ENCODE assay signal across 32 cellular contexts in the genomic region with DNA sequence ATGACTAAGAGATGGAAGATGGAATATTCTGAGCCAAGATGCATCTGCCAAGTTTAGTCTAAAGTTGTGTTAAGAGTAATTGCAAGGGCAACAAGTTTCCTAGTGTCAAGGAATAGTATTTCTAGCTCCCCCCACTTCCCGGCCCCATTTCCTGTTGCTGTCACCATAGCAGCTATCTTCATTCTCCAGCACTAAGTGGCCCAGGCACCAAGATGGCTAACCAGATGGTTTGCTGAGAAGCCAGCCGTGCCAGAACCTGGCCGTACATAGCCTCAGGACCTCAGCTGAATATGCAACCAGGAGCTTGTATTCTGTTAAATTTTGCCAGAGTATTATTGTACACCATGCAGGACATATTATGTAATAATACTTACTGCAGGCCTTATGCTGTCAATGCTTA.
DNase-seq lines count a peak whose midpoint lies in the region; ATAC-seq and TF ChIP-seq lines count a peak whose summit lies in the region.
"Had no signal": no experiment of that assay in that cellular context is flagged by ENCODE, and none has a peak within 500 bp of the region (broad histone marks: within the 10 kb centered on the region; RNA-seq: fewer than 3 reads in every experiment).

No MANE protein-coding gene starts in this region.

- TF ChIP-seq CTCF in heart left ventricle (IDR thresholded peaks at IDR 0.05) = no peak
- TF ChIP-seq CTCF in choroid plexus epithelial cell (conservative IDR thresholded peaks at IDR 0.05; ENCODE audit: low read depth, low read length) = no peak

- no peak overlapping the region for H2AK5ac ChIP-seq in mesenchymal stem cell (ENCODE audit: low read length, severe bottlenecking)

- no peak overlapping the region for H3K4me3 Mint-ChIP-seq in stimulated activated memory B cell treated with anti-CD40 and anti-IgM and Interleukin-4, amounts not matched to agents 10 μg/mL and 1 μg/mL and 100 μg/mL, for 72 hours
- H3K4me3 Mint-ChIP-seq: activated CD4-positive, alpha-beta memory T cell treated with anti-CD3 and anti-CD28 coated beads, Interleukin-2, amount 10 ng/mL, durations not matched to agents 7 days and 5 days; activated naive CD4-positive, alpha-beta T cell treated with anti-CD3 and anti-CD28 coated beads, Interleukin-2, amount 50 U/mL, for 24 hours; brain; memory B cell; neural progenitor cell; T-helper 1 cell treated with Interleukin-12 subunit alpha and Interleukin-12 subunit beta and Interleukin-4 antibody, amounts not matched to agents 30 μg/mL and 1 μg/mL, for 36 hours had no signal

- H3K27me3 ChIP-seq in heart left ventricle = no peaks in the 10 kb centered on the region
- H3K27me3 ChIP-seq in mesenchymal stem cell (ENCODE audit: control insufficient read depth in 1 of 2, insufficient read depth in 1 of 2, low read length in 2 of 2) = peaks cover 0 to 3% of the 10 kb centered on the region in 2 experiments
- H3K27me3 ChIP-seq: gastroesophageal sphincter, neural progenitor cell had no signal

- no peak overlapping the region for H3K18ac ChIP-seq in mesenchymal stem cell (ENCODE audit: low read depth in 1 of 2, low read length in 2 of 2)

- H3K4me3 ChIP-seq in heart left ventricle (no peak overlapping the region), choroid plexus epithelial cell (ENCODE audit: low read depth, low read length) (no peak overlapping the region), mesenchymal stem cell (ENCODE audit: insufficient read depth in 1 of 2, low read depth in 1 of 2, low read length in 2 of 2) (no peak overlapping the region)
- no peak overlapping the region for H3K4me3 ChIP-seq in Jurkat, Clone E6-1 (ENCODE audit: low read length)
- H3K4me3 ChIP-seq: gastroesophageal sphincter, GM23248, neural progenitor cell had no signal

- 31 to 41% (median 35%) methylated on average over 3 of the region's 3 CpGs for WGBS in heart left ventricle, 4 donors
- 73% methylated on average over 3 of the region's 3 CpGs for WGBS in mesenchymal stem cell

- H2BK15ac ChIP-seq in mesenchymal stem cell (ENCODE audit: low read depth, poor library complexity, severe bottlenecking) = no peak overlapping the region

- no peak overlapping the region for H2BK5ac ChIP-seq in mesenchymal stem cell (ENCODE audit: low read depth, low read length, poor library complexity, severe bottlenecking)

- no peaks in the 10 kb centered on the region for H3K36me3 Mint-ChIP-seq in stimulated activated memory B cell treated with anti-CD40 and anti-IgM and Interleukin-4, amounts not matched to agents 10 μg/mL and 1 μg/mL and 100 μg/mL, for 72 hours
- H3K36me3 Mint-ChIP-seq: activated naive CD4-positive, alpha-beta T cell treated with anti-CD3 and anti-CD28 coated beads, Interleukin-2, amount 50 U/mL, for 24 hours; memory B cell; neural progenitor cell had no signal

- H2BK12ac ChIP-seq in mesenchymal stem cell (ENCODE audit: low read length in 2 of 2) = no peak overlapping the region

- H3K4ac ChIP-seq in mesenchymal stem cell (ENCODE audit: low read depth in 1 of 2, low read length in 2 of 2) = no peak overlapping the region

- H3K4me1 Mint-ChIP-seq in stimulated activated memory B cell treated with anti-CD40 and anti-IgM and Interleukin-4, amounts not matched to agents 10 μg/mL and 1 μg/mL and 100 μg/mL, for 72 hours = peaks cover 23% of the 10 kb centered on the region
- H3K4me1 Mint-ChIP-seq: brain had no signal

- no peaks in the 10 kb centered on the region for H3K79me1 ChIP-seq in mesenchymal stem cell (replicated peaks; ENCODE audit: low read length, poor library complexity, severe bottlenecking)

- no peak overlapping the region for H2AFZ ChIP-seq in mesenchymal stem cell (ENCODE audit: low read depth, low read length)
- H2AFZ ChIP-seq: GM23248, neural progenitor cell, parathyroid adenoma had no signal

- no peak overlapping the region for H3K23ac ChIP-seq in mesenchymal stem cell (ENCODE audit: low read length in 2 of 2)

- H3K4me1 ChIP-seq in heart left ventricle (peaks cover 0 to 41% (median 18%) of the 10 kb centered on the region in 12 donors), mesenchymal stem cell (ENCODE audit: control insufficient read depth, insufficient read depth, low read depth, low read length) (no peaks in the 10 kb centered on the region)
- H3K4me1 ChIP-seq: gastroesophageal sphincter, neural progenitor cell had no signal

- no peak for TF ChIP-seq POLR2A in heart left ventricle (IDR thresholded peaks at IDR 0.05)

- intact Hi-C loops in heart left ventricle (cut with DNase I) = no loop called here
- intact Hi-C loops in Right ventricle myocardium inferior (cut with DNase I) = no loop called here

- H3K4me2 ChIP-seq in mesenchymal stem cell (ENCODE audit: low read length, poor library complexity, severe bottlenecking) = no peak overlapping the region
- H3K4me2 ChIP-seq: neural progenitor cell had no signal

- H4K8ac ChIP-seq in mesenchymal stem cell (ENCODE audit: low read length) = no peak overlapping the region

- no peak overlapping the region for H2BK120ac ChIP-seq in mesenchymal stem cell (ENCODE audit: low read depth, low read length)

- DNase-seq in heart left ventricle = peak in 1 of 5 donors; percentile 37
- no peak for DNase-seq in Right ventricle myocardium inferior (ENCODE audit: missing footprints)
- peak; percentile 7 for DNase-seq in Jurkat, Clone E6-1 (ENCODE audit: low read depth, low spot score)
- DNase-seq in choroid plexus epithelial cell (ENCODE audit: low read depth) = peak; percentile 13
- DNase-seq in mesenchymal stem cell = peak; percentile 10
- no peak for DNase-seq in retina
- DNase-seq in superior temporal gyrus (ENCODE audit: extremely low spot score) = no peak
- DNase-seq: activated CD4-positive, alpha-beta memory T cell treated with anti-CD3 and anti-CD28 coated beads, Interleukin-2, amount 10 ng/mL, durations not matched to agents 7 days and 5 days; activated CD4-positive, alpha-beta T cell treated with anti-CD3 and anti-CD28 coated beads for 1 hour; AML-193; amniotic stem cell; DMS79; GF-D8; GM23248; hypothalamus; IMR-90; NCI-H1105; NCI-H187; NCI-H510A treated with DMSO at 0.1 percent for 48 hours; right cardiac atrium; stimulated activated CD4-positive, alpha-beta T cell treated with anti-CD3 and anti-CD28 coated beads, Interleukin-2, amount 100 ng/mL, for 24 hours had no signal

- no peak overlapping the region for H3K14ac ChIP-seq in mesenchymal stem cell (ENCODE audit: low read length in 2 of 2)

- no peak overlapping the region for H3K9ac ChIP-seq in mesenchymal stem cell (ENCODE audit: low read length)
- H3K9ac ChIP-seq: GM23248, neural progenitor cell, parathyroid adenoma had no signal

- H3K36me3 ChIP-seq in heart left ventricle = no peaks in the 10 kb centered on the region
- no peaks in the 10 kb centered on the region for H3K36me3 ChIP-seq in mesenchymal stem cell (ENCODE audit: control insufficient read depth in 1 of 2, insufficient read depth in 2 of 2, low read depth in 1 of 2, low read length in 2 of 2)
- H3K36me3 ChIP-seq: gastroesophageal sphincter, neural progenitor cell had no signal

- H3K27ac ChIP-seq in heart left ventricle = peak overlapping the region in 7 of 12 donors; percentile 12 to 81 (median 58)
- no peak overlapping the region for H3K27ac ChIP-seq in mesenchymal stem cell (ENCODE audit: low read length, poor library complexity, severe bottlenecking)
- H3K27ac ChIP-seq: gastroesophageal sphincter, GM23248, neural progenitor cell, parathyroid adenoma, RWPE1 had no signal

- H3K27me3 Mint-ChIP-seq in stimulated activated memory B cell treated with anti-CD40 and anti-IgM and Interleukin-4, amounts not matched to agents 10 μg/mL and 1 μg/mL and 100 μg/mL, for 72 hours = no peaks in the 10 kb centered on the region
- H3K27me3 Mint-ChIP-seq: activated naive CD4-positive, alpha-beta T cell treated with anti-CD3 and anti-CD28 coated beads, Interleukin-2, amount 50 U/mL, for 24 hours; brain; memory B cell; stimulated activated naive CD8-positive, alpha-beta T cell treated with anti-CD3 and anti-CD28 coated beads, Interleukin-15, Interleukin-2, amounts not matched to agents 100 ng/mL and 50 ng/mL, for 24 hours had no signal

- no peak overlapping the region for H3K27ac Mint-ChIP-seq in stimulated activated memory B cell treated with anti-CD40 and anti-IgM and Interleukin-4, amounts not matched to agents 10 μg/mL and 1 μg/mL and 100 μg/mL, for 72 hours
- H3K27ac Mint-ChIP-seq: activated CD4-positive, alpha-beta memory T cell treated with anti-CD3 and anti-CD28 coated beads, Interleukin-2, amount 10 ng/mL, durations not matched to agents 7 days and 5 days; activated T-helper 2 cell treated with anti-CD3 and anti-CD28 coated beads, Interferon-gamma antibody, Interleukin-2, Interleukin-4, amounts not matched to agents 10 μg/mL and 5 μg/mL and 100 μg/mL, durations not matched to agents 14 hours and 24 hours and 36 hours; neural progenitor cell; T-helper 1 cell treated with Interleukin-12 subunit alpha and Interleukin-12 subunit beta and Interleukin-4 antibody, amounts not matched to agents 30 μg/mL and 1 μg/mL, for 36 hours had no signal

- no peak overlapping the region for H4K91ac ChIP-seq in mesenchymal stem cell (ENCODE audit: low read length)

- H3K9me3 Mint-ChIP-seq in stimulated activated memory B cell treated with anti-CD40 and anti-IgM and Interleukin-4, amounts not matched to agents 10 μg/mL and 1 μg/mL and 100 μg/mL, for 72 hours = peaks cover 2% of the 10 kb centered on the region
- H3K9me3 Mint-ChIP-seq: activated CD4-positive, alpha-beta memory T cell treated with anti-CD3 and anti-CD28 coated beads, Interleukin-2, amount 10 ng/mL, durations not matched to agents 7 days and 5 days; activated naive CD4-positive, alpha-beta T cell treated with anti-CD3 and anti-CD28 coated beads, Interleukin-2, amount 50 U/mL, for 24 hours; activated T-helper 2 cell treated with anti-CD3 and anti-CD28 coated beads, Interferon-gamma antibody, Interleukin-2, Interleukin-4, amounts not matched to agents 10 μg/mL and 5 μg/mL and 100 μg/mL, durations not matched to agents 14 hours and 24 hours and 36 hours; memory B cell; stimulated activated naive CD8-positive, alpha-beta T cell treated with anti-CD3 and anti-CD28 coated beads, Interleukin-15, Interleukin-2, amounts not matched to agents 100 ng/mL and 50 ng/mL, for 24 hours; T-helper 1 cell treated with Interleukin-12 subunit alpha and Interleukin-12 subunit beta and Interleukin-4 antibody, amounts not matched to agents 30 μg/mL and 1 μg/mL, for 36 hours had no signal

- peak in 3 of 4 donors; percentile 23 to 45 (median 27) for ATAC-seq in heart left ventricle
- ATAC-seq in Right ventricle myocardium inferior = no peak
- ATAC-seq in stimulated activated memory B cell treated with anti-CD40 and anti-IgM and Interleukin-4, amounts not matched to agents 10 μg/mL and 1 μg/mL and 100 μg/mL, for 72 hours = no peak
- ATAC-seq: gastroesophageal sphincter had no signal

- H3K9me3 ChIP-seq in heart left ventricle = no peaks in the 10 kb centered on the region
- no peaks in the 10 kb centered on the region for H3K9me3 ChIP-seq in mesenchymal stem cell (ENCODE audit: control insufficient read depth, low read length)
- H3K9me3 ChIP-seq: gastroesophageal sphincter had no signal

Comparison
In these comparisons a context has a peak if more than half of its experiments do, and no peak if none do; other contexts are left out.
1. ATAC-seq: peak in heart left ventricle (3 of 4); none in Right ventricle myocardium inferior (single experiment) and stimulated activated memory B cell treated with anti-CD40 and anti-IgM and Interleukin-4, amounts not matched to agents 10 μg/mL and 1 μg/mL and 100 μg/mL, for 72 hours (single experiment).
2. DNase-seq: peak in Jurkat, Clone E6-1 (single experiment), choroid plexus epithelial cell (single experiment) and mesenchymal stem cell (single experiment); none in Right ventricle myocardium inferior (single experiment), retina (single experiment) and superior temporal gyrus (single experiment).